24 cellular contexts compared by ENCODE assay signal in genomic region chr20:33851842-33852466, GRCh38. TPM values are rescaled to one million over a fixed set of nuclear protein-coding genes. Genes with fewer than 3 reads are reported as not detected.
A peak's percentile ranks its signal among the peaks of the same experiment; 100 is the strongest.
DNase-seq lines count a peak whose midpoint lies in the region; ATAC-seq and TF ChIP-seq lines count a peak whose summit lies in the region.
"Had no signal": no experiment of that assay in that cellular context is flagged by ENCODE, and none has a peak within 500 bp of the region (broad histone marks: within the 10 kb centered on the region; RNA-seq: fewer than 3 reads in every experiment).

No MANE protein-coding gene starts in this region.

- intact Hi-C loops in CD4-positive, alpha-beta T cell (cut with DNase I, micrococcal nuclease): no loop called here
- intact Hi-C loops in activated CD8-positive, alpha-beta T cell treated with anti-CD3 and anti-CD28 coated beads for 36 hours (cut with micrococcal nuclease): loop anchor here (10.0 kb wide), 1 partner anchor 213 kb away; no protein-coding TSS in a partner anchor

- H3K9me3 ChIP-seq in CD4-positive, alpha-beta T cell (ENCODE audit: control insufficient read depth, low read length): no peaks in the 10 kb centered on the region
- H3K9me3 ChIP-seq: body of pancreas, sigmoid colon, thoracic aorta had no signal

- no peaks in the 10 kb centered on the region for H3K9me3 Mint-ChIP-seq in T-helper 1 cell treated with Interleukin-12 subunit alpha and Interleukin-12 subunit beta and Interleukin-4 antibody, amounts not matched to agents 30 μg/mL and 1 μg/mL, for 36 hours
- no peaks in the 10 kb centered on the region for H3K9me3 Mint-ChIP-seq in CD4-positive, alpha-beta T cell
- H3K9me3 Mint-ChIP-seq in activated CD8-positive, alpha-beta T cell treated with anti-CD3 and anti-CD28 coated beads for 36 hours: no peaks in the 10 kb centered on the region
- H3K9me3 Mint-ChIP-seq: nephron progenitor cell had no signal

- H3K27ac ChIP-seq in CD4-positive, alpha-beta T cell (ENCODE audit: low read depth, low read length): no peak overlapping the region
- H3K27ac ChIP-seq: 22Rv1, body of pancreas, sigmoid colon, thoracic aorta had no signal

- no peak overlapping the region for H3K4me3 Mint-ChIP-seq in T-helper 1 cell treated with Interleukin-12 subunit alpha and Interleukin-12 subunit beta and Interleukin-4 antibody, amounts not matched to agents 30 μg/mL and 1 μg/mL, for 36 hours
- no peak overlapping the region for H3K4me3 Mint-ChIP-seq in CD4-positive, alpha-beta T cell
- H3K4me3 Mint-ChIP-seq in activated CD8-positive, alpha-beta T cell treated with anti-CD3 and anti-CD28 coated beads for 36 hours: no peak overlapping the region
- H3K4me3 Mint-ChIP-seq: nephron progenitor cell had no signal

- H3K27me3 Mint-ChIP-seq in T-helper 1 cell treated with Interleukin-12 subunit alpha and Interleukin-12 subunit beta and Interleukin-4 antibody, amounts not matched to agents 30 μg/mL and 1 μg/mL, for 36 hours (ENCODE audit: low read depth): no peaks in the 10 kb centered on the region
- no peaks in the 10 kb centered on the region for H3K27me3 Mint-ChIP-seq in CD4-positive, alpha-beta T cell
- H3K27me3 Mint-ChIP-seq in activated CD8-positive, alpha-beta T cell treated with anti-CD3 and anti-CD28 coated beads for 36 hours: no peaks in the 10 kb centered on the region

- no peaks in the 10 kb centered on the region for H3K27me3 ChIP-seq in CD4-positive, alpha-beta T cell (ENCODE audit: control insufficient read depth, insufficient read depth, low read length)
- H3K27me3 ChIP-seq: body of pancreas, sigmoid colon had no signal

- no peak for ATAC-seq in CD4-positive, alpha-beta T cell (ENCODE audit: poor library complexity)
- ATAC-seq in activated CD8-positive, alpha-beta T cell treated with anti-CD3 and anti-CD28 coated beads for 36 hours: no peak
- ATAC-seq in HG02623 (IDR thresholded peaks at IDR 0.05; ENCODE audit: unreplicated experiment): no peak
- no peak for ATAC-seq in HG02870 (IDR thresholded peaks at IDR 0.05; ENCODE audit: unreplicated experiment)
- ATAC-seq: body of pancreas, esophagus mucosa, left ventricle myocardium superior had no signal

- DNase-seq in T-helper 1 cell (no peak), myocyte (ENCODE audit: low read depth) (peak; percentile 40), NCI-H510A (lab: John Stamatoyannopoulos, UW) (no peak)
- DNase-seq in CD4-positive, alpha-beta T cell: no peak
- no peak for DNase-seq in activated CD8-positive, alpha-beta T cell treated with anti-CD3 and anti-CD28 coated beads for 36 hours
- DNase-seq: activated CD4-positive, alpha-beta T cell treated with anti-CD3 and anti-CD28 coated beads for 48 hours; body of pancreas; effector CD8-positive, alpha-beta T cell; GF-D8; hypothalamus; Kasumi-1; left ventricle myocardium superior; midbrain; NCI-H1092; NCI-H1930; NCI-H748 treated with DMSO at 0.1 percent for 48 hours; nephron progenitor cell; sigmoid colon had no signal

- peaks cover 73% of the 10 kb centered on the region for H3K36me3 Mint-ChIP-seq in T-helper 1 cell treated with Interleukin-12 subunit alpha and Interleukin-12 subunit beta and Interleukin-4 antibody, amounts not matched to agents 30 μg/mL and 1 μg/mL, for 36 hours (ENCODE audit: low read depth)
- peaks cover 85% of the 10 kb centered on the region for H3K36me3 Mint-ChIP-seq in CD4-positive, alpha-beta T cell (ENCODE audit: low read depth)
- H3K36me3 Mint-ChIP-seq in activated CD8-positive, alpha-beta T cell treated with anti-CD3 and anti-CD28 coated beads for 36 hours (ENCODE audit: low read depth): peaks cover 49% of the 10 kb centered on the region

- H3K27ac Mint-ChIP-seq in T-helper 1 cell treated with Interleukin-12 subunit alpha and Interleukin-12 subunit beta and Interleukin-4 antibody, amounts not matched to agents 30 μg/mL and 1 μg/mL, for 36 hours: peak overlapping the region; percentile 43
- peak overlapping the region; percentile 98 for H3K27ac Mint-ChIP-seq in CD4-positive, alpha-beta T cell
- peak overlapping the region; percentile 85 for H3K27ac Mint-ChIP-seq in activated CD8-positive, alpha-beta T cell treated with anti-CD3 and anti-CD28 coated beads for 36 hours

- CTCF ChIA-PET in CD4-positive, alpha-beta T cell (lab: Charles Lee): interaction anchor here (0.7 kb wide), 1 partner anchor 170 kb away, joined by 4 read pairs; no protein-coding TSS in a partner anchor
- CTCF ChIA-PET in activated CD8-positive, alpha-beta T cell treated with anti-CD3 and anti-CD28 coated beads for 36 hours (lab: Charles Lee): interaction anchor here (0.7 to 3.0 kb wide), 5 partner anchors 9 to 395 kb away, joined by 3 to 11 read pairs (median 4); no protein-coding TSS in a partner anchor

- no peak for TF ChIP-seq CTCF in CD4-positive, alpha-beta T cell (IDR thresholded peaks at IDR 0.05)
- no peak for TF ChIP-seq CTCF in activated CD8-positive, alpha-beta T cell treated with anti-CD3 and anti-CD28 coated beads for 36 hours (IDR thresholded peaks at IDR 0.05)

- peaks cover 58% of the 10 kb centered on the region for H3K4me1 Mint-ChIP-seq in T-helper 1 cell treated with Interleukin-12 subunit alpha and Interleukin-12 subunit beta and Interleukin-4 antibody, amounts not matched to agents 30 μg/mL and 1 μg/mL, for 36 hours (ENCODE audit: low read depth)
- H3K4me1 Mint-ChIP-seq in CD4-positive, alpha-beta T cell (ENCODE audit: low read depth): peaks cover 75% of the 10 kb centered on the region
- peaks cover 51% of the 10 kb centered on the region for H3K4me1 Mint-ChIP-seq in activated CD8-positive, alpha-beta T cell treated with anti-CD3 and anti-CD28 coated beads for 36 hours (ENCODE audit: low read depth)

- POLR2A ChIA-PET in CD4-positive, alpha-beta T cell (lab: Charles Lee): interaction anchor here (2.2 to 3.7 kb wide), 2 partner anchors 41 to 141 kb away, joined by 9 to 24 read pairs; partner anchors contain the start of genes CHMP4B and RALY
- POLR2A ChIA-PET in activated CD8-positive, alpha-beta T cell treated with anti-CD3 and anti-CD28 coated beads for 36 hours (lab: Charles Lee): interaction anchor here (1.0 to 1.3 kb wide), 3 partner anchors 9 to 38 kb away, joined by 3 to 4 read pairs (median 3); no protein-coding TSS in a partner anchor

RNA-seq across cellular contexts. Expression of gene CHMP4B, which starts 40.8 kb away (rescaled TPM):
- 10 to 100 TPM; 44.2 to 49.3 TPM for total RNA-seq in CD4-positive, alpha-beta T cell
- total RNA-seq in activated CD8-positive, alpha-beta T cell treated with anti-CD3 and anti-CD28 coated beads for 36 hours: 10 to 100 TPM; 82.0 to 82.9 TPM
- total RNA-seq in myocyte: 78.0 and 88.5 TPM in 2 replicates
- 166 TPM for polyA plus RNA-seq in myocyte (2012)

Comparison
In these comparisons a context has a peak if more than half of its experiments do, and no peak if none do; other contexts are left out.
1. H3K27ac Mint-ChIP-seq: peak in every context shown above with its lines; median percentile 98 in CD4-positive, alpha-beta T cell; 85 in activated CD8-positive, alpha-beta T cell treated with anti-CD3 and anti-CD28 coated beads for 36 hours; 43 in T-helper 1 cell treated with Interleukin-12 subunit alpha and Interleukin-12 subunit beta and Interleukin-4 antibody, amounts not matched to agents 30 μg/mL and 1 μg/mL, for 36 hours.